ENCODE assay signal across 10 cellular contexts in genomic region chr17:82101301-82101715, GRCh38. TPM values are rescaled to one million over a fixed set of nuclear protein-coding genes. Genes with fewer than 3 reads are reported as not detected.
DNase-seq lines count a peak whose midpoint lies in the region; ATAC-seq and TF ChIP-seq lines count a peak whose summit lies in the region.
"Had no signal": no experiment of that assay in that cellular context is flagged by ENCODE, and none has a peak within 500 bp of the region (broad histone marks: within the 10 kb centered on the region; RNA-seq: fewer than 3 reads in every experiment).

No MANE protein-coding gene starts in this region.

- no peak overlapping the region for H3K27ac Mint-ChIP-seq in stimulated activated naive CD8-positive, alpha-beta T cell treated with anti-CD3 and anti-CD28 coated beads, Interleukin-15, Interleukin-2, amounts not matched to agents 100 ng/mL and 50 ng/mL, for 24 hours
- no peak overlapping the region for H3K27ac Mint-ChIP-seq in stimulated activated naive CD8-positive, alpha-beta T cell treated with anti-CD3 and anti-CD28 coated beads, Interleukin-15, amount 100 ng/mL, for 72 hours
- peak overlapping the region in 7 of 10 donors; percentile 52 to 87 (median 74) for H3K27ac Mint-ChIP-seq in naive thymus-derived CD8-positive, alpha-beta T cell

- no peaks in the 10 kb centered on the region for H3K27me3 Mint-ChIP-seq in stimulated activated naive CD8-positive, alpha-beta T cell treated with anti-CD3 and anti-CD28 coated beads, Interleukin-15, Interleukin-2, amounts not matched to agents 100 ng/mL and 50 ng/mL, for 24 hours
- H3K27me3 Mint-ChIP-seq in stimulated activated naive CD8-positive, alpha-beta T cell treated with anti-CD3 and anti-CD28 coated beads, Interleukin-15, amount 100 ng/mL, for 72 hours: no peaks in the 10 kb centered on the region
- no peaks in the 10 kb centered on the region for H3K27me3 Mint-ChIP-seq in naive thymus-derived CD8-positive, alpha-beta T cell
- no peaks in the 10 kb centered on the region for H3K27me3 Mint-ChIP-seq in activated T-cell treated with anti-CD3 and anti-CD28 coated beads, Interleukin-2, amount 50 U/mL, for 4 hours (ENCODE audit: low read depth)

- ATAC-seq in stimulated activated naive CD8-positive, alpha-beta T cell treated with anti-CD3 and anti-CD28 coated beads, Interleukin-15, amount 100 ng/mL, for 72 hours: no peak
- no peak for ATAC-seq in naive thymus-derived CD8-positive, alpha-beta T cell
- ATAC-seq in activated T-cell treated with anti-CD3 and anti-CD28 coated beads, Interleukin-2, amount 50 U/mL, for 4 hours: no peak

- H3K9me3 Mint-ChIP-seq in stimulated activated naive CD8-positive, alpha-beta T cell treated with anti-CD3 and anti-CD28 coated beads, Interleukin-15, Interleukin-2, amounts not matched to agents 100 ng/mL and 50 ng/mL, for 24 hours: no peaks in the 10 kb centered on the region
- H3K9me3 Mint-ChIP-seq in stimulated activated naive CD8-positive, alpha-beta T cell treated with anti-CD3 and anti-CD28 coated beads, Interleukin-15, amount 100 ng/mL, for 72 hours: no peaks in the 10 kb centered on the region
- no peaks in the 10 kb centered on the region for H3K9me3 Mint-ChIP-seq in naive thymus-derived CD8-positive, alpha-beta T cell
- no peaks in the 10 kb centered on the region for H3K9me3 Mint-ChIP-seq in activated T-cell treated with anti-CD3 and anti-CD28 coated beads, Interleukin-2, amount 50 U/mL, for 4 hours

- TF ChIP-seq CTCF in VCaP (conservative IDR thresholded peaks at IDR 0.05): no peak

- peaks cover 22% of the 10 kb centered on the region for H3K4me1 Mint-ChIP-seq in stimulated activated naive CD8-positive, alpha-beta T cell treated with anti-CD3 and anti-CD28 coated beads, Interleukin-15, Interleukin-2, amounts not matched to agents 100 ng/mL and 50 ng/mL, for 24 hours (ENCODE audit: low read depth)
- H3K4me1 Mint-ChIP-seq in stimulated activated naive CD8-positive, alpha-beta T cell treated with anti-CD3 and anti-CD28 coated beads, Interleukin-15, amount 100 ng/mL, for 72 hours: peaks cover 66% of the 10 kb centered on the region
- peaks cover 8 to 38% (median 24%) of the 10 kb centered on the region in 4 donors for H3K4me1 Mint-ChIP-seq in naive thymus-derived CD8-positive, alpha-beta T cell
- H3K4me1 Mint-ChIP-seq in activated T-cell treated with anti-CD3 and anti-CD28 coated beads, Interleukin-2, amount 50 U/mL, for 4 hours (ENCODE audit: low read depth): peaks cover 17% of the 10 kb centered on the region

- H3K36me3 Mint-ChIP-seq in stimulated activated naive CD8-positive, alpha-beta T cell treated with anti-CD3 and anti-CD28 coated beads, Interleukin-15, Interleukin-2, amounts not matched to agents 100 ng/mL and 50 ng/mL, for 24 hours (ENCODE audit: low read depth): no peaks in the 10 kb centered on the region
- H3K36me3 Mint-ChIP-seq in naive thymus-derived CD8-positive, alpha-beta T cell: no peaks in the 10 kb centered on the region
- H3K36me3 Mint-ChIP-seq in activated T-cell treated with anti-CD3 and anti-CD28 coated beads, Interleukin-2, amount 50 U/mL, for 4 hours (ENCODE audit: insufficient read depth): no peaks in the 10 kb centered on the region

- POLR2A ChIA-PET in naive thymus-derived CD8-positive, alpha-beta T cell (lab: Charles Lee): interaction anchor here (0.8 to 7.5 kb wide), 2 partner anchors 9 to 25 kb away, joined by 4 to 73 read pairs; no protein-coding TSS in a partner anchor

- H3K4me3 Mint-ChIP-seq in stimulated activated naive CD8-positive, alpha-beta T cell treated with anti-CD3 and anti-CD28 coated beads, Interleukin-15, Interleukin-2, amounts not matched to agents 100 ng/mL and 50 ng/mL, for 24 hours: peak overlapping the region; percentile 41
- H3K4me3 Mint-ChIP-seq in stimulated activated naive CD8-positive, alpha-beta T cell treated with anti-CD3 and anti-CD28 coated beads, Interleukin-15, amount 100 ng/mL, for 72 hours: peak overlapping the region in 1 of 2 donors; percentile 50
- H3K4me3 Mint-ChIP-seq in naive thymus-derived CD8-positive, alpha-beta T cell: peak overlapping the region in 4 of 10 donors; percentile 19 to 67 (median 36)
- no peak overlapping the region for H3K4me3 Mint-ChIP-seq in activated T-cell treated with anti-CD3 and anti-CD28 coated beads, Interleukin-2, amount 50 U/mL, for 4 hours

- no peak for DNase-seq in stimulated activated naive CD8-positive, alpha-beta T cell treated with anti-CD3 and anti-CD28 coated beads, Interleukin-15, amount 100 ng/mL, for 72 hours
- DNase-seq in naive thymus-derived CD8-positive, alpha-beta T cell: no peak
- DNase-seq in NK-92 treated with Interleukin-12 subunit alpha and Interleukin-12 subunit beta, amount 100 ng/mL, for 24 hours (lab: John Stamatoyannopoulos, UW): no peak
- no peak for DNase-seq in activated T-cell treated with anti-CD3 and anti-CD28 coated beads, Interleukin-2, amount 50 U/mL, for 4 hours
- DNase-seq in SW480 (ENCODE audit: low spot score): no peak
- DNase-seq in NCI-H1694 (lab: John Stamatoyannopoulos, UW): no peak
- DNase-seq: central memory CD4-positive, alpha-beta T cell; small intestine had no signal

- H3K27ac ChIP-seq in VCaP: peak overlapping the region; percentile 99

RNA-seq across cellular contexts. Expression of gene FASN, which starts 3.3 kb away (rescaled TPM):
- 10 to 100 TPM; 28.3 to 32.3 TPM for total RNA-seq in naive thymus-derived CD8-positive, alpha-beta T cell
- 1 to 10 TPM in 1 of 3 donors, under 1 TPM in 2; 0.33 to 2.4 (median 0.80) TPM for polyA plus RNA-seq in naive thymus-derived CD8-positive, alpha-beta T cell
- total RNA-seq in activated T-cell treated with anti-CD3 and anti-CD28 coated beads, Interleukin-2, amount 50 U/mL, for 4 hours: 100 to 1,000 TPM; 365 to 468 (median 403) TPM

RNA-seq across cellular contexts. Expression of gene DUS1L, which starts 35.7 kb away (rescaled TPM):
- 100 to 1,000 TPM; 142 to 151 TPM for total RNA-seq in naive thymus-derived CD8-positive, alpha-beta T cell
- 100 to 1,000 TPM in 1 of 3 donors, 10 to 100 TPM in 2; 68.6 to 167 (median 92.1) TPM for polyA plus RNA-seq in naive thymus-derived CD8-positive, alpha-beta T cell
- total RNA-seq in activated T-cell treated with anti-CD3 and anti-CD28 coated beads, Interleukin-2, amount 50 U/mL, for 4 hours: 100 to 1,000 TPM; 323 to 369 (median 326) TPM

RNA-seq across cellular contexts. Expression of gene GPS1, which starts 49.6 kb away (rescaled TPM):
- 10 to 100 TPM; 88.2 to 91.4 TPM for total RNA-seq in naive thymus-derived CD8-positive, alpha-beta T cell
- 100 to 1,000 TPM; 122 to 140 (median 126) TPM for polyA plus RNA-seq in naive thymus-derived CD8-positive, alpha-beta T cell
- total RNA-seq in activated T-cell treated with anti-CD3 and anti-CD28 coated beads, Interleukin-2, amount 50 U/mL, for 4 hours: 100 to 1,000 TPM; 172 to 183 (median 177) TPM

RNA-seq across cellular contexts. Expression of gene RFNG, which starts 49.7 kb away (rescaled TPM):
- 10 to 100 TPM; 38.5 to 42.1 TPM for total RNA-seq in naive thymus-derived CD8-positive, alpha-beta T cell
- polyA plus RNA-seq in naive thymus-derived CD8-positive, alpha-beta T cell: 1 to 10 TPM; 2.2 to 8.5 (median 4.8) TPM
- total RNA-seq in activated T-cell treated with anti-CD3 and anti-CD28 coated beads, Interleukin-2, amount 50 U/mL, for 4 hours: 10 to 100 TPM; 20.3 to 21.5 (median 20.4) TPM

Comparison
In these comparisons a context has a peak if more than half of its experiments do, and no peak if none do; other contexts are left out.
1. H3K27ac Mint-ChIP-seq: peak in naive thymus-derived CD8-positive, alpha-beta T cell (7 of 10); none in stimulated activated naive CD8-positive, alpha-beta T cell treated with anti-CD3 and anti-CD28 coated beads, Interleukin-15, Interleukin-2, amounts not matched to agents 100 ng/mL and 50 ng/mL, for 24 hours (single experiment) and stimulated activated naive CD8-positive, alpha-beta T cell treated with anti-CD3 and anti-CD28 coated beads, Interleukin-15, amount 100 ng/mL, for 72 hours (0 of 2).
2. RNA of gene FASN, which starts 3.3 kb away (total RNA-seq): 365 to 468 TPM in activated T-cell treated with anti-CD3 and anti-CD28 coated beads, Interleukin-2, amount 50 U/mL, for 4 hours; 28.3 to 32.3 TPM in naive thymus-derived CD8-positive, alpha-beta T cell; every median in the first group is over 10 times any median in the second.